In genomic region chr16:85134076-85134793, GRCh38 we compare ENCODE assay signal across 1 cellular context.
A peak's percentile ranks its signal among the peaks of the same experiment; 100 is the strongest.
TF ChIP-seq lines count a peak whose summit lies in the region.

No MANE protein-coding gene starts in this region.

TF ChIP-seq in HepG2, 621 proteins besides CTCF, POLR2A, EP300 and RAD21 (continued from another document):
- TF ChIP-seq ZNF691 (CRISPR knock-in tag; IDR thresholded peaks at IDR 0.05; ENCODE audit: borderline replicate concordance, low read depth) (no peak), EZH2 (conservative IDR thresholded peaks at IDR 0.05; ENCODE audit: low read depth, low read length) (no peak), RNF2 (conservative IDR thresholded peaks at IDR 0.05; ENCODE audit: low read depth) (no peak), ATF6 (CRISPR knock-in tag; conservative IDR thresholded peaks at IDR 0.05) (no peak), TGIF2 (CRISPR knock-in tag; IDR thresholded peaks at IDR 0.05) (no peak), MED13 (CRISPR knock-in tag; IDR thresholded peaks at IDR 0.05) (no peak), MXI1 (IDR thresholded peaks at IDR 0.05; ENCODE audit: borderline replicate concordance, low read depth, low read length) (no peak), ZNF570 (CRISPR knock-in tag; IDR thresholded peaks at IDR 0.05; ENCODE audit: borderline replicate concordance) (no peak), ZNF280B (CRISPR knock-in tag; IDR thresholded peaks at IDR 0.05; ENCODE audit: borderline replicate concordance) (peak; percentile 14; the same call in 1 of the 2 replicates), ZNF451 (CRISPR knock-in tag; IDR thresholded peaks at IDR 0.05) (no peak), CEBPG (CRISPR knock-in tag; IDR thresholded peaks at IDR 0.05) (no peak), MAX (IDR thresholded peaks at IDR 0.05) (no peak)
- TF ChIP-seq, protein P1, sequence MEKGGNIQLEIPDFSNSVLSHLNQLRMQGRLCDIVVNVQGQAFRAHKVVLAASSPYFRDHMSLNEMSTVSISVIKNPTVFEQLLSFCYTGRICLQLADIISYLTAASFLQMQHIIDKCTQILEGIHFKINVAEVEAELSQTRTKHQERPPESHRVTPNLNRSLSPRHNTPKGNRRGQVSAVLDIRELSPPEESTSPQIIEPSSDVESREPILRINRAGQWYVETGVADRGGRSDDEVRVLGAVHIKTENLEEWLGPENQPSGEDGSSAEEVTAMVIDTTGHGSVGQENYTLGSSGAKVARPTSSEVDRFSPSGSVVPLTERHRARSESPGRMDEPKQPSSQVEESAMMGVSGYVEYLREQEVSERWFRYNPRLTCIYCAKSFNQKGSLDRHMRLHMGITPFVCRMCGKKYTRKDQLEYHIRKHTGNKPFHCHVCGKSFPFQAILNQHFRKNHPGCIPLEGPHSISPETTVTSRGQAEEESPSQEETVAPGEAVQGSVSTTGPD (CRISPR knock-in tag; IDR thresholded peaks at IDR 0.05), result no peak
